ENCODE assay signal across 8 cellular contexts in the genomic region with DNA sequence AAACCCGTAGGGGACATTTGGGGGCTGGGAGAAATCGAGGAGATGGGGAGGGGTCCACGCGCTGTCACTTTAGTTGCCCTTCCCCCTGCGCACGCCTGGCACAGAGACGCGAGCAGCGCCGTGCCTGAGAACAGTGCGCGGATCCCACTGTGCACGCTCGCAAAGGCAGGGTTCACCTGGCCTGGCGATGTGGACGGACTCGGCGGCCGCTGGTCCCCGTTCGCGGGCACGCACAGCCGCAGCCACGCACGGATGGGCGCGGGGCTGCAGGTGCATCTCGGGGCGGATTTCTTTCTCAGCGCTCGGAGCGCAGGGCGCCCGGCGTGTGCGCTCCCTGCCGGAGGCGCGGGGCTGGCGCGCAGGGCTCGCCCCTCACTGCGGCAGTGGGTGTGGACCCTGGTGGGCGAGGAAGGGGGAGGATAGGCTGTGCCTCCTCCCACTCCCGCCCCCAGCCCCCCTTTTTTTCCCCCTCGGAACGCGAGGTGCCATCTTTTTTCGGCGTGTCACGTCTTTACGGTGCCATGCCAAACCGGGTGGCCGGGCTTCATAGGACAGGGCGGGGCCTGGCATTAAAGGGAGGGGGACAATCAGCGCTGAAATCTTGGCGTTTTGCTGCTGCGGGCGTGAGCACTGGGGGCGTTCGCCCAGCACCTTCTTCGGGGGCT. TPM values are rescaled to one million over a fixed set of nuclear protein-coding genes. Genes with fewer than 3 reads are reported as not detected.
A peak's percentile ranks its signal among the peaks of the same experiment; 100 is the strongest.
DNase-seq lines count a peak whose midpoint lies in the region; ATAC-seq and TF ChIP-seq lines count a peak whose summit lies in the region.

No MANE protein-coding gene starts in this region.

- H2AFZ ChIP-seq in ACC112 (ENCODE audit: low read length, unreplicated experiment) = no peak overlapping the region

- no peak for ATAC-seq in GM19351 (IDR thresholded peaks at IDR 0.05; ENCODE audit: unreplicated experiment)

- no peak overlapping the region for H2BK5ac ChIP-seq in mesendoderm (ENCODE audit: low read length)

- no peak overlapping the region for H2BK120ac ChIP-seq in mesendoderm (ENCODE audit: low read depth, low read length)

- H3K9ac ChIP-seq in SK-N-MC (ENCODE audit: insufficient read length) (peak overlapping the region; percentile 96), mesendoderm (ENCODE audit: low read length) (no peak overlapping the region)

- no peaks in the 10 kb centered on the region for H3K36me3 ChIP-seq in ACC112 (ENCODE audit: insufficient read depth, low read length)
- no peaks in the 10 kb centered on the region for H3K36me3 ChIP-seq in SK-N-MC (ENCODE audit: insufficient read depth, low read length)
- H3K36me3 ChIP-seq in mesendoderm (ENCODE audit: control insufficient read depth, insufficient read depth, low read length) = no peaks in the 10 kb centered on the region
- no peaks in the 10 kb centered on the region for H3K36me3 ChIP-seq in tibial artery

- H3K79me2 ChIP-seq in ACC112 (ENCODE audit: control insufficient read depth, insufficient read depth, low read length, unreplicated experiment) (no peaks in the 10 kb centered on the region), mesendoderm (ENCODE audit: control insufficient read depth, insufficient read depth, low read length) (no peaks in the 10 kb centered on the region)

- CTCF ChIA-PET in HEK293T (lab: Yijun Ruan, JAX) = interaction anchor here (0.5 to 0.7 kb wide), 2 partner anchors 14 to 250 kb away, joined by 3 to 5 read pairs; no protein-coding TSS in a partner anchor

- H4K5ac ChIP-seq in mesendoderm (ENCODE audit: low read length) = no peak overlapping the region

- no peak overlapping the region for H3K56ac ChIP-seq in mesendoderm (ENCODE audit: low read length)

- intact Hi-C loops in dorsolateral prefrontal cortex (cut with DNase I) (loop anchor here (2.0 to 5.0 kb wide), 6 partner anchors 47 to 317 kb away; partner anchors contain the start of gene KANSL1 (in 1 of the 2)), tibial artery (cut with DNase I; ENCODE audit: low total_unique reads) (no loop called here)

- no peak overlapping the region for H4K8ac ChIP-seq in mesendoderm (ENCODE audit: low read depth, low read length)

- WGBS in mesendoderm (ENCODE audit: extremely low coverage, insufficient coverage, low lambda C conversion rate) = no CpG with 5 or more reads among the region's 63 CpGs

- TF ChIP-seq CTCF in dorsolateral prefrontal cortex (IDR thresholded peaks at IDR 0.05 in 54 of 56, conservative IDR thresholded peaks at IDR 0.05 in 2 of 56; ENCODE audit: low read depth in 1 of 56, partially characterized antibody in 56 of 56) (peak in 46 of 56 donors; percentile 9 to 63 (median 41)), tibial artery (IDR thresholded peaks at IDR 0.05) (no peak)

- H3K4me3 ChIP-seq in ACC112 (ENCODE audit: low read depth, low read length) (peak overlapping the region; percentile 80; the same call in 1 of the 2 replicates), SK-N-MC (peak overlapping the region; percentile 98), dorsolateral prefrontal cortex (peak overlapping the region; percentile 64 to 99 (median 95)), mesendoderm (ENCODE audit: low read length) (no peak overlapping the region), tibial artery (peak overlapping the region; percentile 62 to 69)

- H3K4me1 ChIP-seq in ACC112 (ENCODE audit: control insufficient read depth, insufficient read depth, low read length, unreplicated experiment) (peaks cover 6% of the 10 kb centered on the region), mesendoderm (ENCODE audit: control insufficient read depth, low read depth, low read length) (no peaks in the 10 kb centered on the region), tibial artery (peaks cover 0 to 35% (median 27%) of the 10 kb centered on the region in 4 donors)

- peak overlapping the region; percentile 25 for H3K4me2 ChIP-seq in mesendoderm (ENCODE audit: low read length)

- POLR2A ChIA-PET in HEK293T (lab: Yijun Ruan, JAX) = no interaction called here

- no peaks in the 10 kb centered on the region for H3K79me1 ChIP-seq in mesendoderm (ENCODE audit: low read length)

- no peak overlapping the region for H3K27ac ChIP-seq in ACC112 (ENCODE audit: low read depth, low read length)
- H3K27ac ChIP-seq in SK-N-MC = peak overlapping the region; percentile 91
- peak overlapping the region; percentile 27 to 100 (median 97) for H3K27ac ChIP-seq in dorsolateral prefrontal cortex
- no peak overlapping the region for H3K27ac ChIP-seq in mesendoderm (ENCODE audit: low read depth, low read length)
- H3K27ac ChIP-seq in tibial artery = no peak overlapping the region

- no peak overlapping the region for H2BK15ac ChIP-seq in mesendoderm (replicated peaks; ENCODE audit: low read depth)

- H3K18ac ChIP-seq in mesendoderm (ENCODE audit: low read length) = no peak overlapping the region

- H2AK5ac ChIP-seq in mesendoderm (ENCODE audit: low read length) = no peak overlapping the region

- peak; percentile 44 for DNase-seq in HEK293T (ENCODE audit: extremely low spot score)
- DNase-seq in SK-N-MC (ENCODE audit: low read depth, low spot score) = peak; percentile 24
- DNase-seq in dorsolateral prefrontal cortex = peak in 9 of 10 donors; percentile 32 to 75 (median 63)
- peak; percentile 27 for DNase-seq in mesendoderm
- DNase-seq in tibial artery = no peak
- no peak for DNase-seq in SIG-M5 (lab: John Stamatoyannopoulos, UW)

- H3K9me3 ChIP-seq in SK-N-MC (ENCODE audit: low read depth, low read length) (no peaks in the 10 kb centered on the region), tibial artery (no peaks in the 10 kb centered on the region)

- H3K4ac ChIP-seq in mesendoderm (ENCODE audit: low read depth, low read length) = no peak overlapping the region

- no peak overlapping the region for H3K23ac ChIP-seq in mesendoderm (ENCODE audit: low read length)

- H3K27me3 ChIP-seq in ACC112 (ENCODE audit: insufficient read depth, low read length) = peaks cover 80% of the 10 kb centered on the region
- H3K27me3 ChIP-seq in dorsolateral prefrontal cortex = peaks cover 0 to 5% (median 0%) of the 10 kb centered on the region in 45 donors
- peaks cover 44% of the 10 kb centered on the region for H3K27me3 ChIP-seq in mesendoderm (ENCODE audit: insufficient read depth, low read length, poor library complexity)
- peaks cover 0 to 38% of the 10 kb centered on the region in 2 donors for H3K27me3 ChIP-seq in tibial artery

TF ChIP-seq in HEK293T, 16 proteins besides CTCF, POLR2A, EP300 and RAD21:
- TF ChIP-seq CTBP1 (IDR thresholded peaks at IDR 0.05; ENCODE audit: borderline replicate concordance) (peak; percentile 86), ARNT (IDR thresholded peaks at IDR 0.05) (no peak)
TF ChIP-seq in HEK293T: peak in this region for 1.

RNA-seq across cellular contexts. Expression of gene MAPT, which starts 1.1 kb away (rescaled TPM):
- total RNA-seq in dorsolateral prefrontal cortex = 100 to 1,000 TPM; 323 to 524 (median 437) TPM
- polyA plus RNA-seq in mesendoderm (2013, experiment 1 of 2) = 0.45 TPM
- polyA plus RNA-seq in mesendoderm (2013, experiment 2 of 2) = 0.66 TPM

RNA-seq across cellular contexts. Expression of gene SPPL2C, which starts 50.8 kb away (rescaled TPM):
- 1 to 10 TPM in 59 of 120 experiments, under 1 TPM in 58, not detected in 3; 0.14 to 4.9 (median 1.0) TPM for total RNA-seq in dorsolateral prefrontal cortex
- not detected for polyA plus RNA-seq in mesendoderm (2013, experiment 1 of 2)
- not detected for polyA plus RNA-seq in mesendoderm (2013, experiment 2 of 2)

Comparison
In these comparisons a context has a peak if more than half of its experiments do, and no peak if none do; other contexts are left out.
1. H3K27ac ChIP-seq: peak in SK-N-MC (single experiment) and dorsolateral prefrontal cortex (59 of 59); none in ACC112 (single experiment), mesendoderm (single experiment) and tibial artery (0 of 2).
2. DNase-seq: peak in HEK293T (single experiment), SK-N-MC (single experiment), dorsolateral prefrontal cortex (9 of 10) and mesendoderm (single experiment); none in tibial artery (0 of 2) and SIG-M5 (single experiment).
3. CTCF ChIP-seq: peak in dorsolateral prefrontal cortex (46 of 56); none in tibial artery (0 of 2).